In genomic region chr1:183480971-183481431, GRCh38 we compare ENCODE assay signal across 9 cellular contexts. TPM values are rescaled to one million over a fixed set of nuclear protein-coding genes. Genes with fewer than 3 reads are reported as not detected.
DNase-seq lines count a peak whose midpoint lies in the region; ATAC-seq and TF ChIP-seq lines count a peak whose summit lies in the region.
"Had no signal": no experiment of that assay in that cellular context is flagged by ENCODE, and none has a peak within 500 bp of the region (broad histone marks: within the 10 kb centered on the region; RNA-seq: fewer than 3 reads in every experiment).

No MANE protein-coding gene starts in this region.

- H3K4me3 ChIP-seq in GM08714 (ENCODE audit: low read length) (peak overlapping the region; percentile 19; the same call in 1 of the 2 replicates), fibroblast of mammary gland (ENCODE audit: control insufficient read depth, low read depth, low read length) (no peak overlapping the region), gastrocnemius medialis (no peak overlapping the region)

- H3K36me3 Mint-ChIP-seq in IgD-negative memory B cell: no peaks in the 10 kb centered on the region

- in situ Hi-C loops in gastrocnemius medialis (cut with MboI; ENCODE audit: low sequenced_read_pairs in 4 of 4): no loop called here

- peaks cover 43 to 55% (median 46%) of the 10 kb centered on the region in 3 donors for H3K4me1 Mint-ChIP-seq in IgD-negative memory B cell

- peak overlapping the region in 2 of 4 donors; percentile 18 to 23 for H3K4me3 Mint-ChIP-seq in IgD-negative memory B cell

- no peaks in the 10 kb centered on the region for H3K27me3 Mint-ChIP-seq in IgD-negative memory B cell

- H3K9me3 ChIP-seq in gastrocnemius medialis: no peaks in the 10 kb centered on the region

- no peaks in the 10 kb centered on the region for H3K27me3 ChIP-seq in gastrocnemius medialis

- peaks cover 54 to 68% of the 10 kb centered on the region in 2 donors for H3K4me1 ChIP-seq in gastrocnemius medialis

- H3K27ac ChIP-seq in gastrocnemius medialis: no peak overlapping the region

- no peak for TF ChIP-seq CTCF in fibroblast of mammary gland (conservative IDR thresholded peaks at IDR 0.05; ENCODE audit: control insufficient read depth, insufficient read depth, low read depth, low read length)
- no peak for TF ChIP-seq CTCF in gastrocnemius medialis (IDR thresholded peaks at IDR 0.05 in 4 of 5, conservative IDR thresholded peaks at IDR 0.05 in 1 of 5)

- no peak for TF ChIP-seq POLR2A in gastrocnemius medialis (IDR thresholded peaks at IDR 0.05)

- no peaks in the 10 kb centered on the region for H3K9me3 Mint-ChIP-seq in IgD-negative memory B cell

- intact Hi-C loops in gastrocnemius medialis (cut with DNase I; ENCODE audit: low total_unique reads): no loop called here
- intact Hi-C loops in posterior vena cava (cut with DNase I): no loop called here

- DNase-seq in fibroblast of mammary gland (ENCODE audit: low read depth) (peak; percentile 12), NCI-H1092 treated with DMSO at 0.1 percent for 48 hours (lab: John Stamatoyannopoulos, UW) (no peak), gastrocnemius medialis (no peak), posterior vena cava (ENCODE audit: low spot score) (no peak)
- DNase-seq in stimulated activated CD4-positive, alpha-beta T cell treated with anti-CD3 and anti-CD28 coated beads, Interleukin-2, amount 100 ng/mL, for 24 hours: no peak
- DNase-seq: H7 had no signal

- peak overlapping the region in 2 of 3 donors; percentile 14 to 16 for H3K27ac Mint-ChIP-seq in IgD-negative memory B cell

- H3K36me3 ChIP-seq in gastrocnemius medialis: no peaks in the 10 kb centered on the region

- peak; percentile 68 for ATAC-seq in GM21515 (IDR thresholded peaks at IDR 0.05; ENCODE audit: unreplicated experiment)
- ATAC-seq in gastrocnemius medialis: no peak

RNA-seq across cellular contexts. Expression of gene SMG7, which starts 8.7 kb away (rescaled TPM):
- polyA plus RNA-seq in IgD-negative memory B cell: 34.4 TPM
- total RNA-seq in gastrocnemius medialis (10 to 100 TPM; 19.2 to 28.7 (median 26.1) TPM), posterior vena cava (10 to 100 TPM; 27.9 to 34.3 TPM)
